Comparison of ENCODE assay signal across 1 cellular context in the genomic region with DNA sequence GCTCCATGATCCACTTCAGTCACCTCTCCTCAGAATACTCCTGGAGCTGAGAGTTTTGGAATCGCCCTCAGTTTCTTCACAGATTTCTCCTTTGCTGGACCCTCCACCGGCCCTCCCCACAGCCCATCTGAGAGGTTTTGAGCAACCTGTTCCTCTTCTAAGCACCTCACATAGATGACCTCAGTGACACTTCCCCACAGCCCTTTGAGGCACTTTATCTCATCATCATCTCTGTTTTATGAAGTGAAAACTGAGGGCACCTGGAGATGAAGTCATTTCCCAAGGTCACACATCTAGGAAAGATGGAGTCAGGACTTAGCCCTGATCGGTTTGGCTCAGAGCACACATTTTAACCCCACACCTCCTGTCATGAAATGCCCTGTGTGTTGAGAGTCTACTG.
TF ChIP-seq lines count a peak whose summit lies in the region.

No MANE protein-coding gene starts in this region.

TF ChIP-seq in A549, 52 proteins besides CTCF, POLR2A, EP300 and RAD21 (continued from another document):
- TF ChIP-seq, protein P1, sequence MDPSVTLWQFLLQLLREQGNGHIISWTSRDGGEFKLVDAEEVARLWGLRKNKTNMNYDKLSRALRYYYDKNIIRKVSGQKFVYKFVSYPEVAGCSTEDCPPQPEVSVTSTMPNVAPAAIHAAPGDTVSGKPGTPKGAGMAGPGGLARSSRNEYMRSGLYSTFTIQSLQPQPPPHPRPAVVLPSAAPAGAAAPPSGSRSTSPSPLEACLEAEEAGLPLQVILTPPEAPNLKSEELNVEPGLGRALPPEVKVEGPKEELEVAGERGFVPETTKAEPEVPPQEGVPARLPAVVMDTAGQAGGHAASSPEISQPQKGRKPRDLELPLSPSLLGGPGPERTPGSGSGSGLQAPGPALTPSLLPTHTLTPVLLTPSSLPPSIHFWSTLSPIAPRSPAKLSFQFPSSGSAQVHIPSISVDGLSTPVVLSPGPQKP (IDR thresholded peaks at IDR 0.05; ENCODE audit: low read depth, low read length), result no peak
- TF ChIP-seq EHF (CRISPR knock-in tag; IDR thresholded peaks at IDR 0.05) (no peak), HOXA7 (CRISPR knock-in tag; IDR thresholded peaks at IDR 0.05) (no peak), TFCP2L1 (CRISPR knock-in tag; IDR thresholded peaks at IDR 0.05) (no peak), NFE2L2 (conservative IDR thresholded peaks at IDR 0.05; ENCODE audit: low read length) (no peak)
